In genomic region chr19:32890841-32891240, GRCh38 we compare ENCODE assay signal across 17 cellular contexts. TPM values are rescaled to one million over a fixed set of nuclear protein-coding genes. Genes with fewer than 3 reads are reported as not detected.
DNase-seq lines count a peak whose midpoint lies in the region; ATAC-seq, FAIRE-seq and TF ChIP-seq lines count a peak whose summit lies in the region.
"Had no signal": no experiment of that assay in that cellular context is flagged by ENCODE, and none has a peak within 500 bp of the region (broad histone marks: within the 10 kb centered on the region; RNA-seq: fewer than 3 reads in every experiment).

No MANE protein-coding gene starts in this region.

- H3K23ac ChIP-seq in H1 (ENCODE audit: insufficient read length), result no peak overlapping the region

- TF ChIP-seq POLR2A in heart left ventricle (IDR thresholded peaks at IDR 0.05) (no peak), H1 (IDR thresholded peaks at IDR 0.05; ENCODE audit: control extremely low read depth in 1 of 2, low read depth in 2 of 2, low read length in 2 of 2) (no peak)

- no peak overlapping the region for H3K4me3 Mint-ChIP-seq in osteocyte (ENCODE audit: unreplicated experiment)
- H3K4me3 Mint-ChIP-seq: B cell; CD8-positive, alpha-beta T cell; HFFc6 had no signal

- no peak overlapping the region for H2AFZ ChIP-seq in H1 (ENCODE audit: low read length)

- H4K5ac ChIP-seq in H1 (ENCODE audit: insufficient read length, low read depth, low read length), result no peak overlapping the region

- intact Hi-C loops in heart left ventricle (cut with DNase I), result no loop called here

- no peak overlapping the region for H2BK5ac ChIP-seq in H1 (ENCODE audit: low read depth, low read length)

- no peak overlapping the region for H2BK15ac ChIP-seq in H1 (ENCODE audit: low read length)

- peaks cover 42% of the 10 kb centered on the region for H3K36me3 Mint-ChIP-seq in osteocyte (ENCODE audit: unreplicated experiment)

- H4K8ac ChIP-seq in H1 (ENCODE audit: extremely low read depth, insufficient read depth, low read length), result peak overlapping the region; percentile 68; the same call in 1 of the 2 replicates

- no peak overlapping the region for H4K91ac ChIP-seq in H1 (replicated peaks; ENCODE audit: insufficient read length, low read length)

- POLR2A ChIA-PET in H1 (lab: Charles Lee; ENCODE audit: partially characterized antibody), result interaction anchor here (0.6 kb wide), 1 partner anchor 11 kb away, joined by 3 read pairs; no protein-coding TSS in a partner anchor

- no peak overlapping the region for H3K18ac ChIP-seq in H1 (ENCODE audit: extremely low read depth, low read length)

- H3K23me2 ChIP-seq in H1 (ENCODE audit: low read depth, low read length), result no peaks in the 10 kb centered on the region

- H2BK12ac ChIP-seq in H1 (ENCODE audit: low read depth, low read length), result no peak overlapping the region

- WGBS in heart left ventricle, 4 donors, result 93 to 100% (median 98%) methylated on average over 6 to 10 of the region's 10 CpGs
- 96% methylated on average over 9 of the region's 10 CpGs; no CpG with 5 or more reads in 1 of the 2 experiments for WGBS in H1 (ENCODE audit: extremely low coverage in 1 of 2, insufficient coverage in 1 of 2, insufficient read length in 1 of 2, insufficient replicate concordance in 2 of 2, low coverage in 1 of 2, low lambda C conversion rate in 2 of 2, missing lambda C conversion rate in 1 of 2), 2 experiments

- no peaks in the 10 kb centered on the region for H3K4me1 ChIP-seq in right atrium auricular region
- no peaks in the 10 kb centered on the region for H3K4me1 ChIP-seq in heart left ventricle
- no peaks in the 10 kb centered on the region for H3K4me1 ChIP-seq in H1 (replicated peaks in 1 of 4; ENCODE audit: control insufficient read depth in 3 of 4, insufficient read depth in 4 of 4, low read length in 3 of 4)
- H3K4me1 ChIP-seq: BLaER1 treated with 17β-estradiol and CSF1 and Interleukin-3, amounts not matched to agents 10 nM and 100 nM had no signal

- H3K9me3 Mint-ChIP-seq in osteocyte (ENCODE audit: unreplicated experiment), result peaks cover 31% of the 10 kb centered on the region

- no peaks in the 10 kb centered on the region; the same call in 1 of the 2 replicates for H3K79me1 ChIP-seq in H1 (ENCODE audit: low read depth, low read length)

- CTCF ChIA-PET in H1 (lab: Charles Lee; ENCODE audit: partially characterized antibody), result interaction anchor here (0.7 kb wide), 1 partner anchor 14 kb away, joined by 4 read pairs; no protein-coding TSS in a partner anchor

- H2BK20ac ChIP-seq in H1 (ENCODE audit: low read length), result no peak overlapping the region

- TF ChIP-seq CTCF in right atrium auricular region (IDR thresholded peaks at IDR 0.05), result no peak
- no peak for TF ChIP-seq CTCF in heart left ventricle (IDR thresholded peaks at IDR 0.05)
- no peak for TF ChIP-seq CTCF in H1 (IDR thresholded peaks at IDR 0.05; ENCODE audit: control extremely low read depth in 1 of 3, insufficient read depth in 1 of 3, low read depth in 1 of 3, low read length in 3 of 3)
- TF ChIP-seq CTCF in osteocyte (IDR thresholded peaks at IDR 0.05), result no peak

- no peak overlapping the region for H3K27ac Mint-ChIP-seq in osteocyte (ENCODE audit: unreplicated experiment)
- H3K27ac Mint-ChIP-seq: B cell; CD8-positive, alpha-beta T cell; HFFc6 had no signal

- peaks cover 0 to 36% of the 10 kb centered on the region in 2 donors for H3K9me3 ChIP-seq in right atrium auricular region
- H3K9me3 ChIP-seq in heart left ventricle, result peaks cover 0 to 40% (median 22%) of the 10 kb centered on the region in 12 donors
- H3K9me3 ChIP-seq in H1 (ENCODE audit: insufficient read depth in 2 of 2, low read depth in 1 of 2, low read length in 1 of 2), result 0 out of 4 replicates have a peak, but pooled peaks cover 3 to 4% of the 10 kb centered on the region in 2 experiments

- no peaks in the 10 kb centered on the region for H3K79me2 ChIP-seq in H1 (ENCODE audit: control insufficient read depth in 1 of 2, insufficient read depth in 2 of 2, low read length in 2 of 2)

- H3K27me3 ChIP-seq in right atrium auricular region (no peaks in the 10 kb centered on the region), heart left ventricle (no peaks in the 10 kb centered on the region), H1 (replicated peaks in 1 of 4; ENCODE audit: control insufficient read depth in 3 of 4, extremely low read depth in 1 of 4, insufficient read depth in 3 of 4, low read length in 3 of 4) (no peaks in the 10 kb centered on the region)
- H3K27me3 ChIP-seq: BLaER1 treated with 17β-estradiol and CSF1 and Interleukin-3, amounts not matched to agents 10 nM and 100 nM had no signal

- TF ChIP-seq RAD21 in H1 (IDR thresholded peaks at IDR 0.05 in 1 of 2, conservative IDR thresholded peaks at IDR 0.05 in 1 of 2; ENCODE audit: low read depth in 2 of 2, low read length in 2 of 2), result no peak

- DNase-seq in right atrium auricular region (ENCODE audit: low spot score), result peak; percentile 11
- no peak for DNase-seq in heart left ventricle
- no peak for DNase-seq in H1 (ENCODE audit: low read depth in 1 of 2, low spot score in 2 of 2)
- peak; percentile 73 for DNase-seq in osteocyte (ENCODE audit: extremely low spot score, unreplicated experiment)
- DNase-seq: Calu3; CD8-positive, alpha-beta T cell; DMS79 treated with DMSO at 0.1 percent for 48 hours; GF-D8; HFFc6 had no signal

- H3K4me3 ChIP-seq in right atrium auricular region, result no peak overlapping the region
- H3K4me3 ChIP-seq in heart left ventricle, result no peak overlapping the region
- H3K4me3 ChIP-seq in H1 (ENCODE audit: extremely low read depth in 1 of 4, insufficient read depth in 2 of 4, low read depth in 3 of 4, low read length in 4 of 4), result no peak overlapping the region
- H3K4me3 ChIP-seq: BLaER1 treated with 17β-estradiol and CSF1 and Interleukin-3, amounts not matched to agents 10 nM and 100 nM; GM12878 had no signal

- no peaks in the 10 kb centered on the region for H4K20me1 ChIP-seq in H1 (replicated peaks in 1 of 2; ENCODE audit: control insufficient read depth in 1 of 2, insufficient read depth in 2 of 2, low read length in 2 of 2)
- H4K20me1 ChIP-seq: BLaER1 treated with 17β-estradiol and CSF1 and Interleukin-3, amounts not matched to agents 10 nM and 100 nM had no signal

- no peak for ATAC-seq in heart left ventricle
- no peak for ATAC-seq in HG02678 (IDR thresholded peaks at IDR 0.05; ENCODE audit: unreplicated experiment)
- no peak for ATAC-seq in HG03460 (IDR thresholded peaks at IDR 0.05; ENCODE audit: unreplicated experiment)
- ATAC-seq: CD8-positive, alpha-beta T cell; GM12878; HCT116 had no signal

- no peak overlapping the region for H3K27ac ChIP-seq in right atrium auricular region
- H3K27ac ChIP-seq in heart left ventricle, result no peak overlapping the region
- H3K27ac ChIP-seq in H1 (ENCODE audit: low read depth, low read length), result no peak overlapping the region
- H3K27ac ChIP-seq: BLaER1 treated with 17β-estradiol and CSF1 and Interleukin-3, amounts not matched to agents 10 nM and 100 nM had no signal

- H3K4me2 ChIP-seq in H1 (ENCODE audit: insufficient read depth in 1 of 2, low read depth in 2 of 2, low read length in 2 of 2), result no peak overlapping the region
- H3K4me2 ChIP-seq: BLaER1 treated with 17β-estradiol and CSF1 and Interleukin-3, amounts not matched to agents 10 nM and 100 nM had no signal

- TF ChIP-seq EP300 in H1 (IDR thresholded peaks at IDR 0.05; ENCODE audit: borderline replicate concordance in 1 of 2, low read depth in 2 of 2, low read length in 2 of 2), result no peak

- H3K56ac ChIP-seq in H1 (replicated peaks; ENCODE audit: insufficient read length, low read depth, low read length), result no peak overlapping the region

- peaks cover 23% of the 10 kb centered on the region for H3K36me3 ChIP-seq in right atrium auricular region
- peaks cover 0 to 57% (median 13%) of the 10 kb centered on the region in 9 donors for H3K36me3 ChIP-seq in heart left ventricle
- peaks cover 0 to 3% (median 0%) of the 10 kb centered on the region in 4 experiments; a peak in 2 of 8 replicates for H3K36me3 ChIP-seq in H1 (ENCODE audit: control insufficient read depth in 2 of 4, insufficient read depth in 4 of 4, low read length in 3 of 4)

- H3K9ac ChIP-seq in H1 (replicated peaks in 1 of 4; ENCODE audit: extremely low read depth in 1 of 4, low read depth in 3 of 4, low read length in 3 of 4), result no peak overlapping the region
- H3K9ac ChIP-seq: BLaER1 treated with 17β-estradiol and CSF1 and Interleukin-3, amounts not matched to agents 10 nM and 100 nM had no signal

- no peaks in the 10 kb centered on the region for H3K4me1 Mint-ChIP-seq in osteocyte (ENCODE audit: unreplicated experiment)

- no peak overlapping the region for H2BK120ac ChIP-seq in H1 (replicated peaks; ENCODE audit: low read depth, low read length)

- FAIRE-seq in H1 (lab: Jason Lieb, UNC), result no peak
- FAIRE-seq: GM12878 had no signal

- no peak overlapping the region for H3K14ac ChIP-seq in H1 (ENCODE audit: insufficient read length)

- H2AK5ac ChIP-seq in H1 (ENCODE audit: low read depth, low read length), result no peak overlapping the region

- no peak overlapping the region for H3K4ac ChIP-seq in H1 (replicated peaks; ENCODE audit: insufficient read length, low read depth, low read length)

- H3K27me3 Mint-ChIP-seq in osteocyte (ENCODE audit: unreplicated experiment), result no peaks in the 10 kb centered on the region
- H3K27me3 Mint-ChIP-seq: B cell had no signal

TF ChIP-seq in H1, 55 proteins besides CTCF, POLR2A, EP300 and RAD21:
- no peak for TF ChIP-seq SIRT6 (IDR thresholded peaks at IDR 0.05; ENCODE audit: low read length)
- no peak for TF ChIP-seq TEAD4 (IDR thresholded peaks at IDR 0.05; ENCODE audit: low read depth, low read length)

RNA-seq across cellular contexts. Expression of gene SLC7A9, which starts 21.3 kb away (rescaled TPM):
- total RNA-seq in right atrium auricular region (not detected), heart left ventricle (not detected), osteocyte (0.37 and 0.78 TPM in 2 replicates)
- polyA plus RNA-seq in heart left ventricle (under 1 TPM in 1 of 2 donors, not detected in 1; 0.07 TPM), H1 (2011; rRNA removed) (0.08 and 0.15 TPM in 2 replicates)
- total RNA-seq in H1 (2021; fragmentation: NEBNext Ultra II Directional; extraction: Animal tissue kit (Norgen Biotek cat#: 25700)), result not detected in 2 replicates
- polyA plus RNA-seq in H1 (2011; cell fraction: cytosol; rRNA removed), result 0.06 TPM
- 0.47 TPM for polyA plus RNA-seq in H1 (2011; cell fraction: nucleus; rRNA removed)
- 0.09 TPM in 1 of 4 replicates, not detected in the others for polyA plus RNA-seq in H1 (2012, experiment 1 of 2)
- not detected for polyA plus RNA-seq in H1 (2012, experiment 2 of 2)
- 0.04 TPM for polyA plus RNA-seq in H1 (2013, experiment 1 of 2)
- polyA plus RNA-seq in H1 (2013, experiment 2 of 2), result 0.06 TPM
- polyA minus RNA-seq in H1 (2011; rRNA and poly(A)+ RNA removed), result not detected in 2 replicates
- polyA minus RNA-seq in H1 (2011; cell fraction: cytosol; rRNA and poly(A)+ RNA removed), result not detected
- not detected for polyA minus RNA-seq in H1 (2011; cell fraction: nucleus; rRNA and poly(A)+ RNA removed)
- total RNA-seq: A172; CD8-positive, alpha-beta T cell; H4; HFFc6 had no signal
- polyA plus RNA-seq: GM12878 had no signal

Comparison
In these comparisons a context has a peak if more than half of its experiments do, and no peak if none do; other contexts are left out.
1. DNase-seq: peak in right atrium auricular region (single experiment) and osteocyte (single experiment); none in heart left ventricle (0 of 5) and H1 (0 of 2).